In genomic region chr10:70191161-70191770, GRCh38 we compare ENCODE assay signal across 16 cellular contexts. TPM values are rescaled to one million over a fixed set of nuclear protein-coding genes. Genes with fewer than 3 reads are reported as not detected.
DNase-seq lines count a peak whose midpoint lies in the region; TF ChIP-seq lines count a peak whose summit lies in the region.
"Had no signal": no experiment of that assay in that cellular context is flagged by ENCODE, and none has a peak within 500 bp of the region (broad histone marks: within the 10 kb centered on the region; RNA-seq: fewer than 3 reads in every experiment).

No MANE protein-coding gene starts in this region.

- H3K27ac ChIP-seq in BLaER1 treated with 17β-estradiol and CSF1 and Interleukin-3, amounts not matched to agents 10 nM and 100 nM = 0 out of 22 replicates have a peak overlapping the region, but pooled peaks of 1 of the 11 experiments have one; percentile 3
- peak overlapping the region in 3 of 4 donors; percentile 25 to 36 (median 26) for H3K27ac ChIP-seq in Peyer's patch
- peak overlapping the region in 3 of 4 donors; percentile 10 to 73 (median 33) for H3K27ac ChIP-seq in esophagus squamous epithelium

- H3K36me3 ChIP-seq in BLaER1 treated with 17β-estradiol and CSF1 and Interleukin-3, amounts not matched to agents 10 nM and 100 nM = peaks cover 0 to 12% (median 6%) of the 10 kb centered on the region in 11 experiments; a peak in 10 of 22 replicates
- H3K36me3 ChIP-seq in Peyer's patch (no peaks in the 10 kb centered on the region), esophagus squamous epithelium (peaks cover 0 to 5% (median 0%) of the 10 kb centered on the region in 3 donors)

- peaks cover 9 to 35% (median 19%) of the 10 kb centered on the region in 10 experiments; a peak in 19 of 20 replicates for H3K4me1 ChIP-seq in BLaER1 treated with 17β-estradiol and CSF1 and Interleukin-3, amounts not matched to agents 10 nM and 100 nM
- H3K4me1 ChIP-seq in Peyer's patch (no peaks in the 10 kb centered on the region), esophagus squamous epithelium (peaks cover 3 to 42% (median 24%) of the 10 kb centered on the region in 3 donors)

- TF ChIP-seq CTCF in Peyer's patch (IDR thresholded peaks at IDR 0.05) = no peak
- no peak for TF ChIP-seq CTCF in esophagus squamous epithelium (IDR thresholded peaks at IDR 0.05)
- no peak for TF ChIP-seq CTCF in progenitor cell of endocrine pancreas (IDR thresholded peaks at IDR 0.05; ENCODE audit: unreplicated experiment)

- H3K9ac ChIP-seq in BLaER1 treated with 17β-estradiol and CSF1 and Interleukin-3, amounts not matched to agents 10 nM and 100 nM = no peak overlapping the region; a peak in 1 of 22 replicates

- H3K36me3 Mint-ChIP-seq in progenitor cell of endocrine pancreas (ENCODE audit: insufficient read depth) = no peaks in the 10 kb centered on the region
- H3K36me3 Mint-ChIP-seq: activated CD4-positive, alpha-beta memory T cell treated with anti-CD3 and anti-CD28 coated beads for 36 hours had no signal

- no peaks in the 10 kb centered on the region for H3K27me3 ChIP-seq in BLaER1 treated with 17β-estradiol and CSF1 and Interleukin-3, amounts not matched to agents 10 nM and 100 nM
- H3K27me3 ChIP-seq in Peyer's patch (no peaks in the 10 kb centered on the region), esophagus squamous epithelium (no peaks in the 10 kb centered on the region)

- no peaks in the 10 kb centered on the region; a peak in 1 of 22 replicates for H4K20me1 ChIP-seq in BLaER1 treated with 17β-estradiol and CSF1 and Interleukin-3, amounts not matched to agents 10 nM and 100 nM

- no peaks in the 10 kb centered on the region for H3K27me3 Mint-ChIP-seq in progenitor cell of endocrine pancreas
- H3K27me3 Mint-ChIP-seq: activated CD4-positive, alpha-beta memory T cell treated with anti-CD3 and anti-CD28 coated beads for 36 hours; CD4-positive, alpha-beta T cell; central memory CD8-positive, alpha-beta T cell had no signal

- TF ChIP-seq POLR2A in Peyer's patch (IDR thresholded peaks at IDR 0.05) = no peak
- no peak for TF ChIP-seq POLR2A in esophagus squamous epithelium (IDR thresholded peaks at IDR 0.05)

- no peak for DNase-seq in Peyer's patch
- no peak for DNase-seq in esophagus squamous epithelium (lab: John Stamatoyannopoulos, UW)
- no peak for DNase-seq in progenitor cell of endocrine pancreas (ENCODE audit: low spot score, unreplicated experiment)
- DNase-seq in NCI-H526 (lab: John Stamatoyannopoulos, UW) = no peak
- DNase-seq in activated T-cell treated with anti-CD3 and anti-CD28 coated beads for 4 hours = no peak
- no peak for DNase-seq in NK-92 treated with Interleukin-12 subunit alpha and Interleukin-12 subunit beta, amount 100 ng/mL, for 24 hours (lab: John Stamatoyannopoulos, UW)
- DNase-seq in hypothalamus (lab: John Stamatoyannopoulos, UW) = no peak
- DNase-seq: activated CD4-positive, alpha-beta memory T cell treated with anti-CD3 and anti-CD28 coated beads for 36 hours; activated effector memory CD4-positive, alpha-beta T cell treated with anti-CD3 and anti-CD28 coated beads, Interleukin-2, amount 50 U/mL, for 16 hours; CD4-positive, alpha-beta T cell; H9; stimulated activated CD4-positive, alpha-beta T cell treated with anti-CD3 and anti-CD28 coated beads, Interleukin-2, amount 100 ng/mL, for 24 hours had no signal

- peak overlapping the region in 10 of 11 experiments; percentile 17 to 65 (median 46); a peak in 17 of 22 replicates for H3K4me2 ChIP-seq in BLaER1 treated with 17β-estradiol and CSF1 and Interleukin-3, amounts not matched to agents 10 nM and 100 nM

- 26 to 67% methylated on average over 3 of the region's 3 CpGs for WGBS in esophagus squamous epithelium, 2 donors

- H3K9me3 Mint-ChIP-seq in progenitor cell of endocrine pancreas (ENCODE audit: low read depth) = no peaks in the 10 kb centered on the region
- H3K9me3 Mint-ChIP-seq: activated CD4-positive, alpha-beta memory T cell treated with anti-CD3 and anti-CD28 coated beads for 36 hours; CD4-positive, alpha-beta T cell; central memory CD8-positive, alpha-beta T cell; H9; stimulated activated effector memory CD8-positive, alpha-beta T cell treated with anti-CD3 and anti-CD28 coated beads, Interleukin-12 subunit alpha, Interleukin-12 subunit beta, amount 100 ng/mL, for 72 hours; T-helper 2 cell treated with Interferon-gamma antibody and Interleukin-4, amounts not matched to agents 5 μg/mL and 100 μg/mL, for 36 hours had no signal

- H3K4me3 Mint-ChIP-seq in progenitor cell of endocrine pancreas (ENCODE audit: low read depth) = no peak overlapping the region
- H3K4me3 Mint-ChIP-seq: activated CD4-positive, alpha-beta memory T cell treated with anti-CD3 and anti-CD28 coated beads for 36 hours; CD4-positive, alpha-beta T cell; central memory CD8-positive, alpha-beta T cell; H9; stimulated activated effector memory CD8-positive, alpha-beta T cell treated with anti-CD3 and anti-CD28 coated beads, Interleukin-12 subunit alpha, Interleukin-12 subunit beta, amount 100 ng/mL, for 72 hours; T-helper 2 cell treated with Interferon-gamma antibody and Interleukin-4, amounts not matched to agents 5 μg/mL and 100 μg/mL, for 36 hours had no signal

- peaks cover 11% of the 10 kb centered on the region for H3K4me1 Mint-ChIP-seq in progenitor cell of endocrine pancreas (ENCODE audit: low read depth)
- H3K4me1 Mint-ChIP-seq: central memory CD8-positive, alpha-beta T cell; H9; stimulated activated effector memory CD8-positive, alpha-beta T cell treated with anti-CD3 and anti-CD28 coated beads, Interleukin-12 subunit alpha, Interleukin-12 subunit beta, amount 100 ng/mL, for 72 hours had no signal

- peak overlapping the region; percentile 7 for H3K27ac Mint-ChIP-seq in progenitor cell of endocrine pancreas
- H3K27ac Mint-ChIP-seq: activated CD4-positive, alpha-beta memory T cell treated with anti-CD3 and anti-CD28 coated beads for 36 hours; CD4-positive, alpha-beta T cell; stimulated activated effector memory CD8-positive, alpha-beta T cell treated with anti-CD3 and anti-CD28 coated beads, Interleukin-12 subunit alpha, Interleukin-12 subunit beta, amount 100 ng/mL, for 72 hours; T-helper 2 cell treated with Interferon-gamma antibody and Interleukin-4, amounts not matched to agents 5 μg/mL and 100 μg/mL, for 36 hours had no signal

- intact Hi-C loops in esophagus squamous epithelium (cut with DNase I) = no loop called here

- H3K9me3 ChIP-seq in BLaER1 treated with 17β-estradiol and CSF1 and Interleukin-3, amounts not matched to agents 10 nM and 100 nM (replicated peaks in 1 of 11) = no peaks in the 10 kb centered on the region
- H3K9me3 ChIP-seq in Peyer's patch (no peaks in the 10 kb centered on the region), esophagus squamous epithelium (no peaks in the 10 kb centered on the region)

- no peak overlapping the region for H3K4me3 ChIP-seq in BLaER1 treated with 17β-estradiol and CSF1 and Interleukin-3, amounts not matched to agents 10 nM and 100 nM
- H3K4me3 ChIP-seq in Peyer's patch (no peak overlapping the region), esophagus squamous epithelium (no peak overlapping the region)

RNA-seq across cellular contexts. Expression of gene SAR1A, which starts 21.0 kb away (rescaled TPM):
- 10 to 100 TPM; 30.3 to 52.0 (median 35.1) TPM for total RNA-seq in Peyer's patch
- total RNA-seq in esophagus squamous epithelium = 10 to 100 TPM; 27.3 to 62.4 (median 45.5) TPM
- 93.0 and 94.4 TPM in 2 replicates for total RNA-seq in progenitor cell of endocrine pancreas

RNA-seq across cellular contexts. Expression of gene PPA1, which starts 42.0 kb away (rescaled TPM):
- 100 to 1,000 TPM in 3 of 4 donors, 10 to 100 TPM in 1; 67.7 to 199 (median 110) TPM for total RNA-seq in Peyer's patch
- 100 to 1,000 TPM; 129 to 210 (median 157) TPM for total RNA-seq in esophagus squamous epithelium
- 119 and 128 TPM in 2 replicates for total RNA-seq in progenitor cell of endocrine pancreas

RNA-seq across cellular contexts. Expression of gene TYSND1, which starts 44.8 kb away (rescaled TPM):
- total RNA-seq in Peyer's patch (10 to 100 TPM; 18.2 to 25.9 (median 21.7) TPM), esophagus squamous epithelium (10 to 100 TPM; 16.7 to 32.4 (median 21.9) TPM), progenitor cell of endocrine pancreas (12.6 and 15.1 TPM in 2 replicates)

RNA-seq across cellular contexts. Expression of gene AIFM2, which starts 58.6 kb away (rescaled TPM):
- total RNA-seq in Peyer's patch (10 to 100 TPM; 18.7 to 29.2 (median 23.8) TPM), esophagus squamous epithelium (10 to 100 TPM in 2 of 4 donors, 1 to 10 TPM in 2; 4.9 to 13.4 (median 9.3) TPM), progenitor cell of endocrine pancreas (10.7 and 10.9 TPM in 2 replicates)
